1 cellular context compared by ENCODE assay signal in the genomic region with DNA sequence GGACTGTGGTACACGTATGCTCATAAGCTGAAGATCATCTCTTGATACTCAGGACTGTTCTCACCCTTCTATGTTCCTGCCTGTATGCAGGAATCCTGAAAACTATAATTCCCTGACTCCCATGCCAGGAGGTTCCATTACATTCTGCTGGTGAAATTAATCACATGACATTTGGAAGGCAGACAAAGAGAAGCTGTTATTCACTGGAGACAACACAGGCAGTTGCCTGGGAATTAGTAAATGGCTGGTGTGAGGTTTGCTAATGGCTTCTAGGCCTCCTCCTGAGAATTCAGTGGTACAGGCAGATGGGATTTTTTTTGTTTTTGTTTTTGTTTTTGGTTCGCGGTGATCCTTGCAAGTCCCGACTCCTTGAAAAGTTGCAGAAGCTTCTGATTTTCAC.
TF ChIP-seq lines count a peak whose summit lies in the region.

No MANE protein-coding gene starts in this region.

TF ChIP-seq in H1, 55 proteins besides CTCF, POLR2A, EP300 and RAD21:
- TF ChIP-seq, protein P1, sequence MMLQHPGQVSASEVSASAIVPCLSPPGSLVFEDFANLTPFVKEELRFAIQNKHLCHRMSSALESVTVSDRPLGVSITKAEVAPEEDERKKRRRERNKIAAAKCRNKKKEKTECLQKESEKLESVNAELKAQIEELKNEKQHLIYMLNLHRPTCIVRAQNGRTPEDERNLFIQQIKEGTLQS (IDR thresholded peaks at IDR 0.05; ENCODE audit: insufficient read depth, low read depth, low read length): no peak
- TF ChIP-seq CHD1 (IDR thresholded peaks at IDR 0.05; ENCODE audit: low read depth, low read length): no peak
- TF ChIP-seq YY1 (IDR thresholded peaks at IDR 0.05; ENCODE audit: low read depth, low read length): no peak
- no peak for TF ChIP-seq SIRT6 (IDR thresholded peaks at IDR 0.05; ENCODE audit: low read length)
- TF ChIP-seq FOSL1 (IDR thresholded peaks at IDR 0.05; ENCODE audit: insufficient read depth, low read depth, low read length): no peak
- TF ChIP-seq, protein P2, sequence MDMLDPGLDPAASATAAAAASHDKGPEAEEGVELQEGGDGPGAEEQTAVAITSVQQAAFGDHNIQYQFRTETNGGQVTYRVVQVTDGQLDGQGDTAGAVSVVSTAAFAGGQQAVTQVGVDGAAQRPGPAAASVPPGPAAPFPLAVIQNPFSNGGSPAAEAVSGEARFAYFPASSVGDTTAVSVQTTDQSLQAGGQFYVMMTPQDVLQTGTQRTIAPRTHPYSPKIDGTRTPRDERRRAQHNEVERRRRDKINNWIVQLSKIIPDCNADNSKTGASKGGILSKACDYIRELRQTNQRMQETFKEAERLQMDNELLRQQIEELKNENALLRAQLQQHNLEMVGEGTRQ (IDR thresholded peaks at IDR 0.05; ENCODE audit: low read length): no peak
- no peak for TF ChIP-seq CBX5 (IDR thresholded peaks at IDR 0.05; ENCODE audit: low read depth, low read length)
- no peak for TF ChIP-seq HDAC6 (IDR thresholded peaks at IDR 0.05; ENCODE audit: low read depth, low read length)
- no peak for TF ChIP-seq SP1 (IDR thresholded peaks at IDR 0.05; ENCODE audit: low read depth, low read length)
- no peak for TF ChIP-seq BCL11A (IDR thresholded peaks at IDR 0.05; ENCODE audit: low read depth in 2 of 2, low read length in 2 of 2)
- no peak for TF ChIP-seq KDM5A (IDR thresholded peaks at IDR 0.05; ENCODE audit: low read length)
